In the genomic region with DNA sequence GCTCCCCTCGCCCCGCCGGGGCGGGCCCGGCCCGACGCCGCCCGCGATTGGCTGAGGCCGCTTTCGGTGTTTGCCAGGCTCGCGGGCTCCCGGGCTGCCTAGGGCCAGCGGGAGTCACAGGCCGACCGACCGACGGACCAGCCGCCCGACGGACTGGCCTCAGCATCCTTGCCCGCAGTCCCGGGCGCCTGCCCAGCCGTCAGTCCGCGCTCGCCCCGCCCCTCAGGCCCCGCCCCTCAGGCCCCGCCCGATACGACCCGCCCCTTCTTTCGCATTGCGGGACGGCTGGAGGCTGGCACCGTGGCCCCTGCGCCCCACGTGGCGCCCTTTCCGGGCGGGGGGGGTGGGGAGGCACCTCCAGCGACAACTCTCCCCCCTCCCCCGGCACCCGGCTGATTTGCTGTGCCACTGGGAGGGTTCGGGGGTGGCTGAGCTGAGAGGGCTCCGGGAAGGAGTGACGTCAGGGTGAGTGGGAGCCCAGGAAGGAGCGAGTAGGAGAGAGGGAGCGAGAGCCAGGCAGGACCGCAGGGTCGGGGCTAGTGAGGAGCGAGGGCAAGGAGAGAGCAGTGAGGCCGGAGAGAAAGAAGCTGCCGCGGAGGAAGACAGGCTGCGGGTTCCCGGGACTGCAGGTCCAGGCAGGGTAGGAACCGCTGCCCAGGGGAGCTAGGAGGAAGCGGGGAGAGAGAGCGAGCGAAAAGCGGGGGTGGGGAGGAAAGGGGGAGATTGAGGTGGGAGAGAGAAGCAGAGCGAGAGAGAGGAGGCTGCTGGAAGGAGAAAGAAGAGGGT, we compare ENCODE assay signal across 8 cellular contexts. TPM values are rescaled to one million over a fixed set of nuclear protein-coding genes. Genes with fewer than 3 reads are reported as not detected.
DNase-seq lines count a peak whose midpoint lies in the region; ATAC-seq lines count a peak whose summit lies in the region.

A gene with protein sequence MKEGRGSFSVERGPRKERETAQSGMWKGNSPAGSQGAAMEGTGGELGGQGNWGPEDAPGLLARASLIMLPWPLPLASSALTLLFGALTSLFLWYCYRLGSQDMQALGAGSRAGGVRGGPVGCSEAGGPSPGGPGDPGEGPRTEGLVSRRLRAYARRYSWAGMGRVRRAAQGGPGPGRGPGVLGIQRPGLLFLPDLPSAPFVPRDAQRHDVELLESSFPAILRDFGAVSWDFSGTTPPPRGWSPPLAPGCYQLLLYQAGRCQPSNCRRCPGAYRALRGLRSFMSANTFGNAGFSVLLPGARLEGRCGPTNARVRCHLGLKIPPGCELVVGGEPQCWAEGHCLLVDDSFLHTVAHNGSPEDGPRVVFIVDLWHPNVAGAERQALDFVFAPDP (plus strand): TSS at position 387 of the 786 bp plus-strand sequence. CDS start 484 bp downstream, outside the sequence.

- ATAC-seq in HG02840 (IDR thresholded peaks at IDR 0.05; ENCODE audit: low FRiP score, unreplicated experiment) (peak; percentile 47), HG02571 (IDR thresholded peaks at IDR 0.05; ENCODE audit: unreplicated experiment) (no peak)

- no peaks in the 10 kb centered on the region for H3K36me3 Mint-ChIP-seq in activated CD4-positive, alpha-beta memory T cell treated with anti-CD3 and anti-CD28 coated beads, Interleukin-2, amount 10 ng/mL, durations not matched to agents 7 days and 5 days (ENCODE audit: low read depth)

- peaks cover 21% of the 10 kb centered on the region for H3K27me3 Mint-ChIP-seq in activated CD4-positive, alpha-beta memory T cell treated with anti-CD3 and anti-CD28 coated beads, Interleukin-2, amount 10 ng/mL, durations not matched to agents 7 days and 5 days

- peaks cover 9% of the 10 kb centered on the region for H3K4me1 Mint-ChIP-seq in activated CD4-positive, alpha-beta memory T cell treated with anti-CD3 and anti-CD28 coated beads, Interleukin-2, amount 10 ng/mL, durations not matched to agents 7 days and 5 days

- H3K9me3 Mint-ChIP-seq in activated CD4-positive, alpha-beta memory T cell treated with anti-CD3 and anti-CD28 coated beads, Interleukin-2, amount 10 ng/mL, durations not matched to agents 7 days and 5 days, result no peaks in the 10 kb centered on the region

- CTCF ChIA-PET in activated CD4-positive, alpha-beta memory T cell treated with anti-CD3 and anti-CD28 coated beads, Interleukin-2, amount 10 ng/mL, durations not matched to agents 7 days and 5 days (lab: Charles Lee), result interaction anchor here (0.6 to 1.2 kb wide), 4 partner anchors 12 to 1636 kb away, joined by 3 read pairs; no protein-coding TSS in a partner anchor

- DNase-seq in EH (ENCODE audit: low read depth) (peak; percentile 94), NCI-H524 (lab: John Stamatoyannopoulos, UW) (peak; percentile 90 to 93), medulla oblongata (ENCODE audit: extremely low spot score) (peak; percentile 86)
- DNase-seq in activated CD4-positive, alpha-beta memory T cell treated with anti-CD3 and anti-CD28 coated beads, Interleukin-2, amount 10 ng/mL, durations not matched to agents 7 days and 5 days, result peak; percentile 66
- DNase-seq in effector CD8-positive, alpha-beta T cell (lab: John Stamatoyannopoulos, UW), result peak; percentile 67
- peak; percentile 44 to 78 (median 56) for DNase-seq in stimulated activated CD4-positive, alpha-beta T cell treated with anti-CD3 and anti-CD28 coated beads, TNF-alpha, amount 100 ng/mL, for 4 hours (ENCODE audit: low read depth in 3 of 3)

- POLR2A ChIA-PET in activated CD4-positive, alpha-beta memory T cell treated with anti-CD3 and anti-CD28 coated beads, Interleukin-2, amount 10 ng/mL, durations not matched to agents 7 days and 5 days (lab: Charles Lee), result interaction anchor here (0.8 to 2.2 kb wide), 8 partner anchors 9 to 95 kb away, joined by 3 to 11 read pairs (median 4); a partner anchor contains a TSS

- H3K27ac Mint-ChIP-seq in activated CD4-positive, alpha-beta memory T cell treated with anti-CD3 and anti-CD28 coated beads, Interleukin-2, amount 10 ng/mL, durations not matched to agents 7 days and 5 days, result no peak within 1 kb of the TSS

- peak within 1 kb of the TSS; percentile 58 for H3K4me3 Mint-ChIP-seq in activated CD4-positive, alpha-beta memory T cell treated with anti-CD3 and anti-CD28 coated beads, Interleukin-2, amount 10 ng/mL, durations not matched to agents 7 days and 5 days

RNA-seq across cellular contexts. Expression of the gene that starts here (rescaled TPM):
- total RNA-seq in activated CD4-positive, alpha-beta memory T cell treated with anti-CD3 and anti-CD28 coated beads, Interleukin-2, amount 10 ng/mL, durations not matched to agents 7 days and 5 days, result under 1 TPM in 1 of 2 experiments, not detected in 1; 0.15 TPM

Comparison
In these comparisons a context has a peak if more than half of its experiments do, and no peak if none do; other contexts are left out.
1. Peak in DNase-seq in activated CD4-positive, alpha-beta memory T cell treated with anti-CD3 and anti-CD28 coated beads, Interleukin-2, amount 10 ng/mL, durations not matched to agents 7 days and 5 days; RNA of the gene not detected or under 1 TPM.